In genomic region chr1:54945393-54945936, GRCh38 we compare ENCODE assay signal across 11 cellular contexts. TPM values are rescaled to one million over a fixed set of nuclear protein-coding genes. Genes with fewer than 3 reads are reported as not detected.
DNase-seq lines count a peak whose midpoint lies in the region; ATAC-seq and TF ChIP-seq lines count a peak whose summit lies in the region.
"Had no signal": no experiment of that assay in that cellular context is flagged by ENCODE, and none has a peak within 500 bp of the region (broad histone marks: within the 10 kb centered on the region; RNA-seq: fewer than 3 reads in every experiment).

No MANE protein-coding gene starts in this region.

- ATAC-seq in omental fat pad (ENCODE audit: low FRiP score) = peak; percentile 74

- peaks cover 4% of the 10 kb centered on the region for H3K27me3 ChIP-seq in OCI-LY3 (ENCODE audit: low read depth, low read length)

- H3K4me3 ChIP-seq in OCI-LY3 (ENCODE audit: low read length) = peak overlapping the region; percentile 71; the same call in 1 of the 2 replicates
- H3K4me3 ChIP-seq: smooth muscle cell had no signal

- H3K4me1 ChIP-seq in OCI-LY3 (ENCODE audit: low read length) = peaks cover 14% of the 10 kb centered on the region

- no peak overlapping the region for H3K27ac ChIP-seq in OCI-LY3 (ENCODE audit: low read length)
- peak overlapping the region; percentile 29 for H3K27ac ChIP-seq in epithelial cell of prostate

- no peaks in the 10 kb centered on the region for H3K9me3 ChIP-seq in OCI-LY3 (ENCODE audit: insufficient read depth, low read length)

- H3K36me3 ChIP-seq in OCI-LY3 (replicated peaks; ENCODE audit: low read depth, low read length) = no peaks in the 10 kb centered on the region

- no peak overlapping the region for H3K9ac ChIP-seq in OCI-LY3 (ENCODE audit: low read length)

- no peak for TF ChIP-seq CTCF in OCI-LY3 (IDR thresholded peaks at IDR 0.05; ENCODE audit: low read depth, low read length)
- TF ChIP-seq CTCF in omental fat pad (IDR thresholded peaks at IDR 0.05) = no peak

- peak overlapping the region; percentile 90; the same call in 1 of the 2 replicates for H2AFZ ChIP-seq in OCI-LY3 (ENCODE audit: low read depth, low read length)

- peak overlapping the region; percentile 81 for H3K4me2 ChIP-seq in OCI-LY3 (ENCODE audit: low read length)
- H3K4me2 ChIP-seq: smooth muscle cell had no signal

- peak; percentile 76 for DNase-seq in NCI-H2029 (lab: John Stamatoyannopoulos, UW)
- DNase-seq in NCI-H2029 treated with DMSO at 0.1 percent for 48 hours (lab: John Stamatoyannopoulos, UW) = no peak
- no peak for DNase-seq in epithelial cell of prostate (ENCODE audit: low read depth, low spot score)
- no peak for DNase-seq in omental fat pad (ENCODE audit: low spot score)
- DNase-seq in GOT3 (lab: John Stamatoyannopoulos, UW) = no peak
- no peak for DNase-seq in retina
- DNase-seq in cortex of kidney (lab: John Stamatoyannopoulos, UW) = no peak

- H3K79me2 ChIP-seq in OCI-LY3 (ENCODE audit: low read length) = no peaks in the 10 kb centered on the region

- H4K20me1 ChIP-seq in OCI-LY3 (ENCODE audit: insufficient read depth, low read length) = no peaks in the 10 kb centered on the region

RNA-seq across cellular contexts. Expression of gene TMEM61, which starts 35.0 kb away (rescaled TPM):
- total RNA-seq in omental fat pad = not detected
- total RNA-seq: A172, endothelial cell of umbilical vein had no signal

RNA-seq across cellular contexts. Expression of gene BSND, which starts 53.3 kb away (rescaled TPM):
- not detected for total RNA-seq in omental fat pad
- total RNA-seq: A172, endothelial cell of umbilical vein, smooth muscle cell had no signal

RNA-seq across cellular contexts. Expression of gene DHCR24, which starts 58.5 kb away (rescaled TPM):
- total RNA-seq in omental fat pad = 100 to 1,000 TPM in 2 of 4 donors, 10 to 100 TPM in 2; 64.9 to 181 (median 125) TPM
